ENCODE assay signal across 28 cellular contexts in genomic region chr2:132540166-132540565, GRCh38.
"Had no signal": no experiment of that assay in that cellular context is flagged by ENCODE, and none has a peak within 500 bp of the region (broad histone marks: within the 10 kb centered on the region; RNA-seq: fewer than 3 reads in every experiment).

No MANE protein-coding gene starts in this region.

- H3K9me3 ChIP-seq: colonic mucosa had no signal

- H3K4me3 ChIP-seq: ascending aorta, breast epithelium, cardiac muscle cell, colonic mucosa, dorsolateral prefrontal cortex, esophagus squamous epithelium had no signal

- H3K27ac ChIP-seq: ascending aorta, breast epithelium, cardiac muscle cell, colonic mucosa, dorsolateral prefrontal cortex, epithelial cell of prostate, esophagus squamous epithelium had no signal

- H3K36me3 ChIP-seq: ascending aorta, breast epithelium, cardiac muscle cell, colonic mucosa, esophagus squamous epithelium had no signal

- H3K27me3 ChIP-seq: ascending aorta, breast epithelium, cardiac muscle cell, colonic mucosa, esophagus squamous epithelium had no signal

- DNase-seq: activated B cell treated with CpG ODN at 0.5 μM for 24 hours; activated CD4-positive, alpha-beta memory T cell treated with anti-CD3 and anti-CD28 coated beads for 36 hours; activated CD4-positive, alpha-beta T cell treated with anti-CD3 and anti-CD28 coated beads, Interleukin-2, amount 10 ng/mL, durations not matched to agents 24 days and 14 days; activated CD8-positive, alpha-beta memory T cell treated with anti-CD3 and anti-CD28 coated beads, Interleukin-2, amount 50 U/mL, for 48 hours; activated CD8-positive, alpha-beta T cell treated with anti-CD3 and anti-CD28 coated beads, Interleukin-2, amount 10 ng/mL, durations not matched to agents 7 days and 5 days; activated gamma-delta T cell; activated naive CD4-positive, alpha-beta T cell; activated naive CD4-positive, alpha-beta T cell treated with anti-CD3 and anti-CD28 coated beads, Interleukin-2, amount 10 ng/mL, durations not matched to agents 7 days and 5 days; activated naive CD8-positive, alpha-beta T cell treated with anti-CD3 and anti-CD28 coated beads, Interleukin-2, amount 10 ng/mL, durations not matched to agents 7 days and 5 days; activated T-cell treated with anti-CD3 and anti-CD28 coated beads for 4 hours; activated T-cell treated with anti-CD3 and anti-CD28 coated beads, Interleukin-2, amount 50 U/mL, for 24 hours; activated T-cell treated with anti-CD3 and anti-CD28 coated beads, Interleukin-2, amount 50 U/mL, for 72 hours; central memory CD4-positive, alpha-beta T cell; cerebellar nuclear complex; colonic mucosa; dorsolateral prefrontal cortex; effector memory CD8-positive, alpha-beta T cell; esophagus squamous epithelium; T-helper 2 cell had no signal

- ATAC-seq: activated CD4-positive, CD25-positive, alpha-beta regulatory T cell treated with anti-CD3 and anti-CD28 coated beads, Interleukin-2, amount 50 U/mL, for 24 hours; activated CD8-positive, alpha-beta T cell treated with anti-CD3 and anti-CD28 coated beads, Interleukin-2, amount 10 ng/mL, durations not matched to agents 7 days and 5 days; activated naive CD4-positive, alpha-beta T cell treated with anti-CD3 and anti-CD28 coated beads, Interleukin-2, amount 50 U/mL, for 72 hours; activated T-cell treated with anti-CD3 and anti-CD28 coated beads, Interleukin-2, amount 50 U/mL, for 72 hours; effector memory CD8-positive, alpha-beta T cell had no signal

- H3K4me1 ChIP-seq: ascending aorta, breast epithelium, colonic mucosa, esophagus squamous epithelium had no signal

- FAIRE-seq: endometrium, endothelial cell of umbilical vein, frontal cortex had no signal
